In genomic region chr4:94764069-94764468, GRCh38 we compare ENCODE assay signal across 1 cellular context.
TF ChIP-seq lines count a peak whose summit lies in the region.

No MANE protein-coding gene starts in this region.

TF ChIP-seq in HEK293, 187 proteins besides CTCF, POLR2A, EP300 and RAD21 (continued from another document):
- TF ChIP-seq ZNF580 (tag by site-specific recombination; IDR thresholded peaks at IDR 0.05) = 0 out of 2 replicates have a peak, but pooled peaks have one; percentile 13
